Comparison of ENCODE assay signal across 1 cellular context in genomic region chr9:1129382-1129781, GRCh38.
TF ChIP-seq lines count a peak whose summit lies in the region.

No MANE protein-coding gene starts in this region.

TF ChIP-seq in GM23338, 12 proteins besides CTCF, POLR2A, EP300 and RAD21 (continued from another document):
- TF ChIP-seq ZNF462 (CRISPR knock-in tag; IDR thresholded peaks at IDR 0.05), result no peak
- no peak for TF ChIP-seq EZH2 (IDR thresholded peaks at IDR 0.05; ENCODE audit: low read depth, unreplicated experiment)
